8 cellular contexts compared by ENCODE assay signal in genomic region chr6:106163446-106163965, GRCh38.
DNase-seq lines count a peak whose midpoint lies in the region; ATAC-seq and TF ChIP-seq lines count a peak whose summit lies in the region.

No MANE protein-coding gene starts in this region.

- H3K27me3 Mint-ChIP-seq in stimulated activated naive CD8-positive, alpha-beta T cell treated with anti-CD3 and anti-CD28 coated beads, Interleukin-15, amount 100 ng/mL, for 72 hours: peaks cover 9% of the 10 kb centered on the region

- H3K9me3 ChIP-seq in lung (ENCODE audit: control insufficient read depth in 2 of 2, insufficient read depth in 1 of 2, low read length in 1 of 2): no peaks in the 10 kb centered on the region

- H3K4me1 ChIP-seq in lung (ENCODE audit: control insufficient read depth in 2 of 2, insufficient read depth in 2 of 2, low read length in 2 of 2): peaks cover 0 to 5% of the 10 kb centered on the region in 2 donors

- DNase-seq in GM06990 (ENCODE audit: extremely low read depth, insufficient read length) (peak; percentile 67), RPMI7951 (ENCODE audit: low read depth) (peak; percentile 87), astrocyte of the spinal cord (ENCODE audit: low read depth, low spot score) (peak; percentile 91), lung (ENCODE audit: low spot score) (no peak), cortex of kidney (lab: John Stamatoyannopoulos, UW) (no peak)
- DNase-seq in stimulated activated naive CD8-positive, alpha-beta T cell treated with anti-CD3 and anti-CD28 coated beads, Interleukin-15, amount 100 ng/mL, for 72 hours: peak; percentile 48 to 69

- H3K4me3 Mint-ChIP-seq in stimulated activated naive CD8-positive, alpha-beta T cell treated with anti-CD3 and anti-CD28 coated beads, Interleukin-15, amount 100 ng/mL, for 72 hours: peak overlapping the region; percentile 70 to 81

- ATAC-seq in HG02610 (IDR thresholded peaks at IDR 0.05; ENCODE audit: unreplicated experiment): peak; percentile 14
- ATAC-seq in lung (ENCODE audit: insufficient read depth, low FRiP score): peak; percentile 37
- peak; percentile 62 for ATAC-seq in stimulated activated naive CD8-positive, alpha-beta T cell treated with anti-CD3 and anti-CD28 coated beads, Interleukin-15, amount 100 ng/mL, for 72 hours
- ATAC-seq in GM18520 (IDR thresholded peaks at IDR 0.05; ENCODE audit: unreplicated experiment): no peak

- 31 to 34% methylated on average over 7 of the region's 7 CpGs for WGBS in lung, 2 donors

- TF ChIP-seq CTCF in GM06990 (IDR thresholded peaks at IDR 0.05; ENCODE audit: insufficient read depth, low read length, poor library complexity, severe bottlenecking) (no peak), astrocyte of the spinal cord (IDR thresholded peaks at IDR 0.05; ENCODE audit: low read depth, low read length) (no peak), lung (IDR thresholded peaks at IDR 0.05; ENCODE audit: control extremely low read depth, extremely low read depth) (no peak)

- H3K27ac Mint-ChIP-seq in stimulated activated naive CD8-positive, alpha-beta T cell treated with anti-CD3 and anti-CD28 coated beads, Interleukin-15, amount 100 ng/mL, for 72 hours: peak overlapping the region; percentile 88 to 95

- H3K36me3 ChIP-seq in GM06990 (ENCODE audit: control insufficient read depth, insufficient read depth, low read length) (no peaks in the 10 kb centered on the region), lung (ENCODE audit: control insufficient read depth in 2 of 2, insufficient read depth in 2 of 2, low read length in 2 of 2) (no peaks in the 10 kb centered on the region)

- H3K27ac ChIP-seq in lung (ENCODE audit: low read depth in 1 of 2, low read length in 1 of 2): peak overlapping the region in 1 of 2 donors; percentile 71

- peaks cover 86% of the 10 kb centered on the region for H3K4me1 Mint-ChIP-seq in stimulated activated naive CD8-positive, alpha-beta T cell treated with anti-CD3 and anti-CD28 coated beads, Interleukin-15, amount 100 ng/mL, for 72 hours

- H3K4me3 ChIP-seq in GM06990 (replicated peaks; ENCODE audit: low read depth, low read length) (peak overlapping the region; percentile 6), astrocyte of the spinal cord (ENCODE audit: low read depth, low read length) (no peak overlapping the region), lung (no peak overlapping the region)

- in situ Hi-C loops in astrocyte of the spinal cord (cut with HindIII; ENCODE audit: low sequenced_read_pairs): no loop called here

- no peaks in the 10 kb centered on the region for H3K27me3 ChIP-seq in GM06990 (replicated peaks; ENCODE audit: control insufficient read depth, insufficient read depth, low read length)
- no peaks in the 10 kb centered on the region for H3K27me3 ChIP-seq in lung (ENCODE audit: control insufficient read depth, insufficient read depth)

- H3K9me3 Mint-ChIP-seq in stimulated activated naive CD8-positive, alpha-beta T cell treated with anti-CD3 and anti-CD28 coated beads, Interleukin-15, amount 100 ng/mL, for 72 hours: peaks cover 0 to 8% of the 10 kb centered on the region in 2 donors

Comparison
In these comparisons a context has a peak if more than half of its experiments do, and no peak if none do; other contexts are left out.
1. DNase-seq: peak in GM06990 (single experiment), RPMI7951 (single experiment), astrocyte of the spinal cord (single experiment) and stimulated activated naive CD8-positive, alpha-beta T cell treated with anti-CD3 and anti-CD28 coated beads, Interleukin-15, amount 100 ng/mL, for 72 hours (2 of 2); none in lung (single experiment) and cortex of kidney (single experiment).